In the genomic region with DNA sequence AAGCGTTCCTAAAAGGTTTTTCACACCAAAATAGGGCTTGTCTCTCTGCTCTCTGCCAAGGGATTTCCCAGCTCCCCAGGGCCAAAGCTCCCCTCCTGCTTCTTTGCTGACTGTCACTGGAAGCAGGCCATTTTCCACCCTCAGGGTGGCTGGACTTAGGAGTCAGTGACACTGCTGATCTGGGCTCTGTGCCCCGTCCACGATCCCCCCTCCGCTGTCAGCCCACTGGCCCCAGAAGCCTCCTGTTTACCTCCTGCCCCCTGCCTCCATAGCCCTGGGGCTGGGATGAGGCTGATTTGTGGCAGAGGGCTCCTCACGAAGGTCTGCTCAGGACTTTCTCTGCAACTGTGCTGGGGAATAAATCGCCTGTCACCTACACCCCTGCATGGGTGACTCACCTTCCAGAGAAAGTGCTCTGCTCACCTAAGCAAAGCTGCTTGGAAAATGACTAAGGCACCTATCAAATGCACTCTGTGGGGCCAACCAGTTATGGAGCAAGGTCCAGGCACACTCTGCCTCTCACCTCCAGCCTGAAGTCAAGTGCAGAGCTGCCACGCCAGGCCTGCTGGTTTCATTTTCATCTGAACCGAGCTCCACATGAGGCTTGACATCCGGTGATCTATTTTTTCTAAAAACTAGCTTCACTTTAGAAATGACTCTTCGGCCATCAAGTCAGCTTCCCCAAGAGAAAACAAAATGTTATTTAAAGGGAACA, we compare ENCODE assay signal across 8 cellular contexts. TPM values are rescaled to one million over a fixed set of nuclear protein-coding genes. Genes with fewer than 3 reads are reported as not detected.
A peak's percentile ranks its signal among the peaks of the same experiment; 100 is the strongest.
DNase-seq lines count a peak whose midpoint lies in the region; ATAC-seq and TF ChIP-seq lines count a peak whose summit lies in the region.

No MANE protein-coding gene starts in this region.

- in situ Hi-C loops in Caki2 (cut with HindIII; ENCODE audit: low pct_unique_long_range_greater_than_20kb, low sequenced_read_pairs): loop anchor here (10.0 kb wide), 1 partner anchor 157 kb away; no protein-coding TSS in a partner anchor

- ATAC-seq in HG02759 (IDR thresholded peaks at IDR 0.05; ENCODE audit: unreplicated experiment): peak; percentile 18

- H3K27ac Mint-ChIP-seq in brain: peak overlapping the region in 4 of 5 experiments; percentile 29 to 85 (median 80)

- peak overlapping the region in 2 of 5 experiments; percentile 16 to 44 for H3K4me3 Mint-ChIP-seq in brain

- no peaks in the 10 kb centered on the region for H3K9me3 Mint-ChIP-seq in brain

- H3K36me3 Mint-ChIP-seq in brain: peaks cover 19% of the 10 kb centered on the region

- H3K27me3 Mint-ChIP-seq in brain: peaks cover 8% of the 10 kb centered on the region

- peaks cover 77% of the 10 kb centered on the region for H3K4me1 Mint-ChIP-seq in brain

- peak; percentile 74 for DNase-seq in Caki2 (ENCODE audit: low read depth)
- peak; percentile 42 for DNase-seq in T-helper 22 cell (ENCODE audit: low read depth)
- DNase-seq in lung microvascular endothelial cell (ENCODE audit: low read depth in 2 of 2): peak; percentile 67 to 70
- peak; percentile 56 for DNase-seq in stimulated activated CD8-positive, alpha-beta memory T cell treated with anti-CD3 and anti-CD28 coated beads, Interleukin-7, amount 100 ng/mL, for 24 hours (ENCODE audit: low read depth)
- DNase-seq in dedifferentiated amniotic fluid mesenchymal stem cell (ENCODE audit: extremely low spot score): no peak
- no peak for DNase-seq in ecto neural progenitor cell (ENCODE audit: low spot score)

- no peak for TF ChIP-seq CTCF in brain (conservative IDR thresholded peaks at IDR 0.05)

RNA-seq across cellular contexts. Expression of a gene that starts 4.9 kb away (rescaled TPM):
- total RNA-seq in Caki2 (2014; rRNA removed; shearing (Covaris generic); ENCODE audit: low replicate concordance): 19.0 and 23.5 TPM in 2 replicates
- polyA plus RNA-seq in brain (ENCODE audit: insufficient read depth, low read depth, low replicate concordance): 6.8 TPM
- 1.1 and 1.8 TPM in 2 replicates for total RNA-seq in lung microvascular endothelial cell

RNA-seq across cellular contexts. Expression of a gene that starts 50.0 kb away (rescaled TPM):
- total RNA-seq in Caki2 (2014; rRNA removed; shearing (Covaris generic); ENCODE audit: low replicate concordance): not detected in 2 replicates
- not detected for polyA plus RNA-seq in brain (ENCODE audit: insufficient read depth, low read depth, low replicate concordance)
- not detected in 2 replicates for total RNA-seq in lung microvascular endothelial cell

Comparison
In these comparisons a context has a peak if more than half of its experiments do, and no peak if none do; other contexts are left out.
1. DNase-seq: peak in Caki2 (single experiment), T-helper 22 cell (single experiment), lung microvascular endothelial cell (2 of 2) and stimulated activated CD8-positive, alpha-beta memory T cell treated with anti-CD3 and anti-CD28 coated beads, Interleukin-7, amount 100 ng/mL, for 24 hours (single experiment); none in dedifferentiated amniotic fluid mesenchymal stem cell (single experiment) and ecto neural progenitor cell (single experiment).